ENCODE assay signal across 8 cellular contexts in genomic region chr12:108511633-108512540, GRCh38. TPM values are rescaled to one million over a fixed set of nuclear protein-coding genes. Genes with fewer than 3 reads are reported as not detected.
DNase-seq lines count a peak whose midpoint lies in the region; ATAC-seq and TF ChIP-seq lines count a peak whose summit lies in the region.

No MANE protein-coding gene starts in this region.

- H3K27ac ChIP-seq in mucosa of rectum (ENCODE audit: low read depth in 2 of 2, low read length in 2 of 2), result no peak overlapping the region

- H3K4me3 ChIP-seq in mucosa of rectum (ENCODE audit: low read length in 2 of 2), result peak overlapping the region; percentile 14 to 48

- peak; percentile 97 for TF ChIP-seq CTCF in endothelial cell (IDR thresholded peaks at IDR 0.05; ENCODE audit: unreplicated experiment)

- H3K4me1 Mint-ChIP-seq in endothelial cell (ENCODE audit: unreplicated experiment), result peaks cover 9% of the 10 kb centered on the region

- H3K27ac Mint-ChIP-seq in endothelial cell (ENCODE audit: unreplicated experiment), result peak overlapping the region; percentile 36

- ATAC-seq in HG02973 (IDR thresholded peaks at IDR 0.05; ENCODE audit: unreplicated experiment) (peak; percentile 30), GM18520 (IDR thresholded peaks at IDR 0.05; ENCODE audit: unreplicated experiment) (no peak)

- H3K9me3 Mint-ChIP-seq in endothelial cell (ENCODE audit: unreplicated experiment), result no peaks in the 10 kb centered on the region

- DNase-seq in DMS 273 (lab: John Stamatoyannopoulos, UW; ENCODE audit: unreplicated experiment) (peak; percentile 82), NCI-H748 (lab: John Stamatoyannopoulos, UW; ENCODE audit: unreplicated experiment) (peak; percentile 68), endothelial cell (ENCODE audit: low spot score) (peak; percentile 76)
- peak; percentile 56 for DNase-seq in activated CD8-positive, alpha-beta memory T cell treated with anti-CD3 and anti-CD28 coated beads for 4 hours (ENCODE audit: low read depth in 2 of 2)
- peak; percentile 86 for DNase-seq in stimulated activated CD8-positive, alpha-beta memory T cell treated with anti-CD3 and anti-CD28 coated beads, Interleukin-4, amount 100 ng/mL, for 48 hours

- no peak overlapping the region for H3K4me3 Mint-ChIP-seq in endothelial cell (ENCODE audit: unreplicated experiment)

- no peaks in the 10 kb centered on the region for H3K9me3 ChIP-seq in mucosa of rectum (ENCODE audit: control insufficient read depth in 2 of 2, low read length in 2 of 2)

- peaks cover 13% of the 10 kb centered on the region for H3K27me3 Mint-ChIP-seq in endothelial cell (ENCODE audit: unreplicated experiment)

- peaks cover 0 to 2% of the 10 kb centered on the region in 2 donors for H3K27me3 ChIP-seq in mucosa of rectum (ENCODE audit: control insufficient read depth in 2 of 2, insufficient read depth in 2 of 2, low read length in 2 of 2)

- no peaks in the 10 kb centered on the region for H3K36me3 ChIP-seq in mucosa of rectum (ENCODE audit: control insufficient read depth in 2 of 2, insufficient read depth in 2 of 2, low read length in 2 of 2)

- no peak overlapping the region for H3K9ac ChIP-seq in mucosa of rectum (ENCODE audit: low read depth in 1 of 2, low read length in 2 of 2)

- H3K36me3 Mint-ChIP-seq in endothelial cell (ENCODE audit: low read depth, unreplicated experiment), result peaks cover 6% of the 10 kb centered on the region

- H3K4me1 ChIP-seq in mucosa of rectum (ENCODE audit: control insufficient read depth in 2 of 2, insufficient read depth in 2 of 2, low read length in 2 of 2), result peaks cover 8 to 11% of the 10 kb centered on the region in 2 donors

RNA-seq across cellular contexts. Expression of gene FICD, which starts 3.2 kb away (rescaled TPM):
- total RNA-seq in endothelial cell (ENCODE audit: unreplicated experiment), result 5.5 TPM

RNA-seq across cellular contexts. Expression of gene SART3, which starts 49.1 kb away (rescaled TPM):
- total RNA-seq in endothelial cell (ENCODE audit: unreplicated experiment), result 67.8 TPM

RNA-seq across cellular contexts. Expression of gene ISCU, which starts 50.5 kb away (rescaled TPM):
- 67.8 TPM for total RNA-seq in endothelial cell (ENCODE audit: unreplicated experiment)
